ENCODE assay signal across 1 cellular context in genomic region chr2:69046221-69046662, GRCh38.
TF ChIP-seq lines count a peak whose summit lies in the region.

No MANE protein-coding gene starts in this region.

TF ChIP-seq in HepG2, 621 proteins besides CTCF, POLR2A, EP300 and RAD21 (continued from another document):
- peak; percentile 87 for TF ChIP-seq ARID5B (CRISPR knock-in tag; IDR thresholded peaks at IDR 0.05)
- TF ChIP-seq RARA (CRISPR knock-in tag; IDR thresholded peaks at IDR 0.05): peak; percentile 73
- no peak for TF ChIP-seq ZNF781 (CRISPR knock-in tag; IDR thresholded peaks at IDR 0.05; ENCODE audit: borderline replicate concordance, not compliant biosample characterization)
- TF ChIP-seq MXD1 (CRISPR knock-in tag; IDR thresholded peaks at IDR 0.05): no peak
- no peak for TF ChIP-seq IKZF4 (CRISPR knock-in tag; IDR thresholded peaks at IDR 0.05; ENCODE audit: borderline replicate concordance, low read depth, not compliant biosample characterization)
- no peak for TF ChIP-seq ZNF614 (CRISPR knock-in tag; IDR thresholded peaks at IDR 0.05; ENCODE audit: borderline replicate concordance)
- no peak for TF ChIP-seq DNMT3B (CRISPR knock-in tag; conservative IDR thresholded peaks at IDR 0.05)
- TF ChIP-seq RBFOX2 (IDR thresholded peaks at IDR 0.05; ENCODE audit: low read depth, low read length): no peak
- peak; percentile 69; the same call in 1 of the 2 replicates for TF ChIP-seq RCOR2 (CRISPR knock-in tag; IDR thresholded peaks at IDR 0.05)
- TF ChIP-seq ZNF784 (CRISPR knock-in tag; IDR thresholded peaks at IDR 0.05; ENCODE audit: borderline replicate concordance): no peak
- peak; percentile 72; the same call in 1 of the 2 replicates for TF ChIP-seq ZNF644 (CRISPR knock-in tag; IDR thresholded peaks at IDR 0.05; ENCODE audit: low read depth)
- TF ChIP-seq IRF2 (CRISPR knock-in tag; IDR thresholded peaks at IDR 0.05): peak; percentile 49; the same call in 1 of the 2 replicates
TF ChIP-seq in HepG2: peak in this region for 43.
